15 cellular contexts compared by ENCODE assay signal in genomic region chr1:94612081-94612480, GRCh38.
"Had no signal": no experiment of that assay in that cellular context is flagged by ENCODE, and none has a peak within 500 bp of the region (broad histone marks: within the 10 kb centered on the region; RNA-seq: fewer than 3 reads in every experiment).

No MANE protein-coding gene starts in this region.

- DNase-seq: activated CD4-positive, alpha-beta memory T cell treated with anti-CD3 and anti-CD28 coated beads for 36 hours; activated CD4-positive, alpha-beta T cell treated with anti-CD3 and anti-CD28 coated beads for 36 hours; activated effector memory CD4-positive, alpha-beta T cell treated with Interleukin-2 at 50 U/mL for 16 hours; activated naive CD4-positive, alpha-beta T cell treated with anti-CD3 and anti-CD28 coated beads, Interleukin-2, amount 50 U/mL, for 16 hours; activated T-cell treated with anti-CD3 and anti-CD28 coated beads, Interleukin-2, amount 50 U/mL, for 4 hours; foreskin melanocyte; left cardiac atrium; naive thymus-derived CD8-positive, alpha-beta T cell; T-helper 17 cell; testis had no signal

- H3K27me3 ChIP-seq: adrenal gland, testis had no signal

- H3K4me3 ChIP-seq: adrenal gland, lung, testis had no signal

- H3K36me3 Mint-ChIP-seq: activated CD4-positive, alpha-beta memory T cell treated with anti-CD3 and anti-CD28 coated beads for 36 hours; naive thymus-derived CD8-positive, alpha-beta T cell had no signal

- H3K4me3 Mint-ChIP-seq: activated CD4-positive, alpha-beta memory T cell treated with anti-CD3 and anti-CD28 coated beads for 36 hours; activated CD4-positive, alpha-beta T cell treated with anti-CD3 and anti-CD28 coated beads for 36 hours; activated T-cell treated with anti-CD3 and anti-CD28 coated beads, Interleukin-2, amount 50 U/mL, for 4 hours; naive thymus-derived CD8-positive, alpha-beta T cell; stimulated activated naive CD8-positive, alpha-beta T cell treated with anti-CD3 and anti-CD28 coated beads, Interleukin-15, Interleukin-2, amounts not matched to agents 100 ng/mL and 50 ng/mL, for 24 hours; T-helper 17 cell had no signal

- FAIRE-seq: colon, endometrium had no signal

- H3K9me3 ChIP-seq: testis had no signal

- H3K27me3 Mint-ChIP-seq: activated CD4-positive, alpha-beta memory T cell treated with anti-CD3 and anti-CD28 coated beads for 36 hours; activated CD4-positive, alpha-beta T cell treated with anti-CD3 and anti-CD28 coated beads for 36 hours had no signal

- H3K27ac ChIP-seq: adrenal gland, testis had no signal

- H3K36me3 ChIP-seq: adrenal gland had no signal

- ATAC-seq: activated CD4-positive, alpha-beta T cell treated with anti-CD3 and anti-CD28 coated beads for 36 hours; activated T-cell treated with anti-CD3 and anti-CD28 coated beads, Interleukin-2, amount 50 U/mL, for 4 hours; naive thymus-derived CD8-positive, alpha-beta T cell; T-helper 17 cell had no signal

- H3K27ac Mint-ChIP-seq: activated CD4-positive, alpha-beta memory T cell treated with anti-CD3 and anti-CD28 coated beads for 36 hours; activated CD4-positive, alpha-beta T cell treated with anti-CD3 and anti-CD28 coated beads for 36 hours; naive thymus-derived CD8-positive, alpha-beta T cell; stimulated activated naive CD8-positive, alpha-beta T cell treated with anti-CD3 and anti-CD28 coated beads, Interleukin-15, Interleukin-2, amounts not matched to agents 100 ng/mL and 50 ng/mL, for 24 hours; T-helper 17 cell had no signal

- H3K9me3 Mint-ChIP-seq: activated CD4-positive, alpha-beta memory T cell treated with anti-CD3 and anti-CD28 coated beads for 36 hours; activated T-cell treated with anti-CD3 and anti-CD28 coated beads, Interleukin-2, amount 50 U/mL, for 4 hours; naive thymus-derived CD8-positive, alpha-beta T cell; stimulated activated naive CD8-positive, alpha-beta T cell treated with anti-CD3 and anti-CD28 coated beads, Interleukin-15, Interleukin-2, amounts not matched to agents 100 ng/mL and 50 ng/mL, for 24 hours had no signal
